20 cellular contexts compared by ENCODE assay signal in genomic region chr10:92876509-92877036, GRCh38. TPM values are rescaled to one million over a fixed set of nuclear protein-coding genes. Genes with fewer than 3 reads are reported as not detected.
DNase-seq lines count a peak whose midpoint lies in the region; ATAC-seq lines count a peak whose summit lies in the region.
"Had no signal": no experiment of that assay in that cellular context is flagged by ENCODE, and none has a peak within 500 bp of the region (broad histone marks: within the 10 kb centered on the region; RNA-seq: fewer than 3 reads in every experiment).

No MANE protein-coding gene starts in this region.

- H3K27me3 Mint-ChIP-seq in activated CD4-positive, alpha-beta T cell treated with anti-CD3 and anti-CD28 coated beads, Interleukin-2, amount 10 ng/mL, durations not matched to agents 24 days and 14 days = peaks cover 3% of the 10 kb centered on the region
- H3K27me3 Mint-ChIP-seq in activated T-helper 17 cell treated with anti-CD3 and anti-CD28 coated beads, Interleukin-2, amount 50 U/mL, for 72 hours = no peaks in the 10 kb centered on the region
- H3K27me3 Mint-ChIP-seq: CD8-positive, alpha-beta memory T cell had no signal

- H4K91ac ChIP-seq in trophoblast cell (ENCODE audit: low read depth, low read length) = no peak overlapping the region

- H3K36me3 ChIP-seq in trophoblast cell (ENCODE audit: control insufficient read depth in 1 of 2, insufficient read depth in 2 of 2, low read length in 2 of 2) = no peaks in the 10 kb centered on the region
- H3K36me3 ChIP-seq: BE2C had no signal

- H3K79me1 ChIP-seq in trophoblast cell (ENCODE audit: low read length) = no peaks in the 10 kb centered on the region

- H3K9me3 Mint-ChIP-seq in activated CD4-positive, alpha-beta T cell treated with anti-CD3 and anti-CD28 coated beads, Interleukin-2, amount 10 ng/mL, durations not matched to agents 24 days and 14 days = no peaks in the 10 kb centered on the region
- H3K9me3 Mint-ChIP-seq in activated T-helper 17 cell treated with anti-CD3 and anti-CD28 coated beads, Interleukin-2, amount 50 U/mL, for 72 hours = no peaks in the 10 kb centered on the region
- H3K9me3 Mint-ChIP-seq: CD8-positive, alpha-beta memory T cell; HFFc6 had no signal

- H4K8ac ChIP-seq in trophoblast cell (ENCODE audit: low read depth, low read length) = no peak overlapping the region

- no peaks in the 10 kb centered on the region for H3K4me1 ChIP-seq in trophoblast cell (ENCODE audit: control insufficient read depth in 1 of 2, insufficient read depth in 2 of 2, low read length in 2 of 2)
- H3K4me1 ChIP-seq: BE2C had no signal

- H3K9me3 ChIP-seq in trophoblast cell (ENCODE audit: insufficient read depth, low read depth, low read length) = no peaks in the 10 kb centered on the region
- H3K9me3 ChIP-seq: BE2C had no signal

- peak overlapping the region; percentile 35 for H3K4me3 Mint-ChIP-seq in activated CD4-positive, alpha-beta T cell treated with anti-CD3 and anti-CD28 coated beads, Interleukin-2, amount 10 ng/mL, durations not matched to agents 24 days and 14 days
- peak overlapping the region; percentile 41 for H3K4me3 Mint-ChIP-seq in activated T-helper 17 cell treated with anti-CD3 and anti-CD28 coated beads, Interleukin-2, amount 50 U/mL, for 72 hours
- H3K4me3 Mint-ChIP-seq: HFFc6 had no signal

- H3K79me2 ChIP-seq in trophoblast cell (ENCODE audit: control insufficient read depth, insufficient read depth, low read length, poor library complexity) = no peaks in the 10 kb centered on the region

- H3K4me3 ChIP-seq in trophoblast cell (ENCODE audit: low read depth, low read length) = no peak overlapping the region

- no peak overlapping the region for H3K18ac ChIP-seq in trophoblast cell (ENCODE audit: low read length)

- no peak overlapping the region for H2BK120ac ChIP-seq in trophoblast cell (ENCODE audit: insufficient read depth, low read length, poor library complexity)

- no peak for ATAC-seq in activated T-helper 17 cell treated with anti-CD3 and anti-CD28 coated beads, Interleukin-2, amount 50 U/mL, for 72 hours (replicated peaks)
- ATAC-seq in GM18907 (IDR thresholded peaks at IDR 0.05; ENCODE audit: unreplicated experiment) = no peak
- no peak for ATAC-seq in HG02678 (IDR thresholded peaks at IDR 0.05; ENCODE audit: unreplicated experiment)
- ATAC-seq: HepG2 had no signal

- H3K27ac ChIP-seq in trophoblast cell (ENCODE audit: low read depth, low read length) = no peak overlapping the region
- H3K27ac ChIP-seq: KMS-11 had no signal

- in situ Hi-C loops in G401 (cut with HindIII; ENCODE audit: low sequenced_read_pairs) = no loop called here

- no peak overlapping the region for H2AK5ac ChIP-seq in trophoblast cell (ENCODE audit: low read length)

- no peak overlapping the region for H2BK12ac ChIP-seq in trophoblast cell (ENCODE audit: low read length)

- no peak for DNase-seq in activated CD4-positive, alpha-beta T cell treated with anti-CD3 and anti-CD28 coated beads, Interleukin-2, amount 10 ng/mL, durations not matched to agents 24 days and 14 days
- no peak for DNase-seq in activated CD4-positive, alpha-beta T cell treated with anti-CD3 and anti-CD28 coated beads, Interleukin-2, amount 50 U/mL, for 48 hours
- peak; percentile 31 for DNase-seq in G401 (ENCODE audit: low spot score)
- DNase-seq in trophoblast cell = no peak
- DNase-seq in NCI-H526 (lab: John Stamatoyannopoulos, UW) = no peak
- DNase-seq: 8988T; BE2C; CD8-positive, alpha-beta memory T cell; HFFc6; NCI-H1417 treated with DMSO at 0.1 percent for 48 hours; NCI-H187 treated with DMSO at 0.1 percent for 48 hours; NCI-H2227 treated with DMSO at 0.1 percent for 48 hours; NCI-H510A treated with DMSO at 0.1 percent for 48 hours; RPMI8226; SIG-M5 had no signal

- no peak overlapping the region for H3K23ac ChIP-seq in trophoblast cell (ENCODE audit: low read length)

- H3K4me2 ChIP-seq in trophoblast cell (ENCODE audit: low read length) = no peak overlapping the region
- H3K4me2 ChIP-seq: KMS-11 had no signal

- H3K4me1 Mint-ChIP-seq in activated CD4-positive, alpha-beta T cell treated with anti-CD3 and anti-CD28 coated beads, Interleukin-2, amount 10 ng/mL, durations not matched to agents 24 days and 14 days = peaks cover 11% of the 10 kb centered on the region
- H3K4me1 Mint-ChIP-seq in activated T-helper 17 cell treated with anti-CD3 and anti-CD28 coated beads, Interleukin-2, amount 50 U/mL, for 72 hours = peaks cover 15% of the 10 kb centered on the region

- H2AFZ ChIP-seq in trophoblast cell (ENCODE audit: insufficient read depth, low read length, poor library complexity) = no peak overlapping the region

- 100% methylated on average over 1 of the region's 4 CpGs for WGBS in trophoblast cell (ENCODE audit: extremely low coverage, insufficient coverage, insufficient read length)

- no peak overlapping the region for H3K4ac ChIP-seq in trophoblast cell (ENCODE audit: low read depth, low read length)

- H3K27me3 ChIP-seq in trophoblast cell (ENCODE audit: insufficient read depth, low read length) = no peaks in the 10 kb centered on the region
- H3K27me3 ChIP-seq: BE2C had no signal

- H3K36me3 Mint-ChIP-seq in activated CD4-positive, alpha-beta T cell treated with anti-CD3 and anti-CD28 coated beads, Interleukin-2, amount 10 ng/mL, durations not matched to agents 24 days and 14 days (ENCODE audit: low read depth) = no peaks in the 10 kb centered on the region
- H3K36me3 Mint-ChIP-seq in activated T-helper 17 cell treated with anti-CD3 and anti-CD28 coated beads, Interleukin-2, amount 50 U/mL, for 72 hours (ENCODE audit: low read depth) = no peaks in the 10 kb centered on the region

- no peak overlapping the region for H2BK5ac ChIP-seq in trophoblast cell (ENCODE audit: low read depth, low read length, poor library complexity)

- intact Hi-C loops in activated CD4-positive, alpha-beta T cell treated with anti-CD3 and anti-CD28 coated beads, Interleukin-2, amount 10 ng/mL, durations not matched to agents 24 days and 14 days (cut with micrococcal nuclease) = no loop called here

- no peak overlapping the region for H4K12ac ChIP-seq in trophoblast cell (ENCODE audit: low read depth, low read length)

- peak overlapping the region; percentile 33 for H3K9ac ChIP-seq in trophoblast cell (ENCODE audit: low read length)
- H3K9ac ChIP-seq: KMS-11 had no signal

- H3K27ac Mint-ChIP-seq in activated CD4-positive, alpha-beta T cell treated with anti-CD3 and anti-CD28 coated beads, Interleukin-2, amount 10 ng/mL, durations not matched to agents 24 days and 14 days = no peak overlapping the region
- peak overlapping the region; percentile 25 for H3K27ac Mint-ChIP-seq in activated T-helper 17 cell treated with anti-CD3 and anti-CD28 coated beads, Interleukin-2, amount 50 U/mL, for 72 hours
- H3K27ac Mint-ChIP-seq: HFFc6 had no signal

- no peak overlapping the region for H3K14ac ChIP-seq in trophoblast cell (ENCODE audit: low read length)

RNA-seq across cellular contexts. Expression of gene EXOC6, which starts 28.3 kb away (rescaled TPM):
- total RNA-seq in activated CD4-positive, alpha-beta T cell treated with anti-CD3 and anti-CD28 coated beads, Interleukin-2, amount 10 ng/mL, durations not matched to agents 24 days and 14 days = 13.1 and 14.2 TPM in 2 replicates
- 5.9 and 10.6 TPM in 2 replicates for total RNA-seq in G401 (2014; rRNA removed; shearing (Covaris generic))
- total RNA-seq in activated T-helper 17 cell treated with anti-CD3 and anti-CD28 coated beads, Interleukin-2, amount 50 U/mL, for 72 hours = 10 to 100 TPM in 1 of 2 donors, 1 to 10 TPM in 1; 9.8 to 12.1 TPM
- 3.4 and 4.3 TPM in 2 replicates for polyA plus RNA-seq in trophoblast cell (2013)
